In genomic region chr1:41535236-41535720, GRCh38 we compare ENCODE assay signal across 15 cellular contexts. TPM values are rescaled to one million over a fixed set of nuclear protein-coding genes. Genes with fewer than 3 reads are reported as not detected.
DNase-seq lines count a peak whose midpoint lies in the region; ATAC-seq and TF ChIP-seq lines count a peak whose summit lies in the region.
"Had no signal": no experiment of that assay in that cellular context is flagged by ENCODE, and none has a peak within 500 bp of the region (broad histone marks: within the 10 kb centered on the region; RNA-seq: fewer than 3 reads in every experiment).

No MANE protein-coding gene starts in this region.

- peaks cover 44% of the 10 kb centered on the region for H3K4me1 ChIP-seq in left ventricle myocardium inferior

- no peak overlapping the region for H3K4me3 ChIP-seq in left ventricle myocardium inferior
- H3K4me3 ChIP-seq: K562 had no signal

- TF ChIP-seq POLR2A in erythroblast (IDR thresholded peaks at IDR 0.05; ENCODE audit: low read length), result no peak

- H3K9me3 ChIP-seq in left ventricle myocardium inferior (replicated peaks), result no peaks in the 10 kb centered on the region

- intact Hi-C loops in left cardiac atrium (cut with DNase I), result no loop called here
- intact Hi-C loops in left ventricle myocardium inferior (cut with micrococcal nuclease), result no loop called here
- intact Hi-C loops in posterior vena cava (cut with DNase I), result no loop called here

- H3K36me3 ChIP-seq in left ventricle myocardium inferior, result no peaks in the 10 kb centered on the region

- H3K27ac ChIP-seq in left ventricle myocardium inferior (replicated peaks), result no peak overlapping the region
- H3K27ac ChIP-seq: 22Rv1, HL-60 had no signal

- no peaks in the 10 kb centered on the region for H3K27me3 ChIP-seq in left ventricle myocardium inferior (ENCODE audit: low read depth)

- DNase-seq in activated CD4-positive, CD25-positive, alpha-beta regulatory T cell treated with anti-CD3 and anti-CD28 coated beads, Interleukin-2, amount 50 U/mL, for 72 hours, result peak; percentile 1
- no peak for DNase-seq in activated CD4-positive, CD25-positive, alpha-beta regulatory T cell (lab: John Stamatoyannopoulos, UW)
- DNase-seq in left cardiac atrium (peak; percentile 3), left ventricle myocardium inferior (no peak), posterior vena cava (ENCODE audit: low spot score) (peak; percentile 43), erythroblast (lab: John Stamatoyannopoulos, UW) (no peak)
- DNase-seq: DMS 273 treated with DMSO at 0.1 percent for 48 hours, NCI-H1436, NCI-H2029 treated with DMSO at 0.1 percent for 48 hours, NCI-H510A treated with DMSO at 0.1 percent for 48 hours had no signal

- ATAC-seq in left cardiac atrium, result no peak
- no peak for ATAC-seq in HG02798 (IDR thresholded peaks at IDR 0.05; ENCODE audit: poor library complexity, unreplicated experiment)
- ATAC-seq in GM21717 (IDR thresholded peaks at IDR 0.05; ENCODE audit: unreplicated experiment), result no peak
- ATAC-seq: K562 had no signal

- TF ChIP-seq CTCF in left ventricle myocardium inferior (IDR thresholded peaks at IDR 0.05; ENCODE audit: borderline replicate concordance), result no peak

RNA-seq across cellular contexts. Expression of gene EDN2, which starts 50.8 kb away (rescaled TPM):
- total RNA-seq in left cardiac atrium, result 1 to 10 TPM in 1 of 2 donors, under 1 TPM in 1; 0.18 to 1.2 TPM
- total RNA-seq in left ventricle myocardium inferior, result 0.47 TPM
- total RNA-seq in posterior vena cava, result not detected
- total RNA-seq: K562 had no signal

Comparison
In these comparisons a context has a peak if more than half of its experiments do, and no peak if none do; other contexts are left out.
1. DNase-seq: peak in activated CD4-positive, CD25-positive, alpha-beta regulatory T cell treated with anti-CD3 and anti-CD28 coated beads, Interleukin-2, amount 50 U/mL, for 72 hours (single experiment), left cardiac atrium (single experiment) and posterior vena cava (single experiment); none in activated CD4-positive, CD25-positive, alpha-beta regulatory T cell (0 of 4), left ventricle myocardium inferior (single experiment) and erythroblast (0 of 2).